Comparison of ENCODE assay signal across 8 cellular contexts in the genomic region with DNA sequence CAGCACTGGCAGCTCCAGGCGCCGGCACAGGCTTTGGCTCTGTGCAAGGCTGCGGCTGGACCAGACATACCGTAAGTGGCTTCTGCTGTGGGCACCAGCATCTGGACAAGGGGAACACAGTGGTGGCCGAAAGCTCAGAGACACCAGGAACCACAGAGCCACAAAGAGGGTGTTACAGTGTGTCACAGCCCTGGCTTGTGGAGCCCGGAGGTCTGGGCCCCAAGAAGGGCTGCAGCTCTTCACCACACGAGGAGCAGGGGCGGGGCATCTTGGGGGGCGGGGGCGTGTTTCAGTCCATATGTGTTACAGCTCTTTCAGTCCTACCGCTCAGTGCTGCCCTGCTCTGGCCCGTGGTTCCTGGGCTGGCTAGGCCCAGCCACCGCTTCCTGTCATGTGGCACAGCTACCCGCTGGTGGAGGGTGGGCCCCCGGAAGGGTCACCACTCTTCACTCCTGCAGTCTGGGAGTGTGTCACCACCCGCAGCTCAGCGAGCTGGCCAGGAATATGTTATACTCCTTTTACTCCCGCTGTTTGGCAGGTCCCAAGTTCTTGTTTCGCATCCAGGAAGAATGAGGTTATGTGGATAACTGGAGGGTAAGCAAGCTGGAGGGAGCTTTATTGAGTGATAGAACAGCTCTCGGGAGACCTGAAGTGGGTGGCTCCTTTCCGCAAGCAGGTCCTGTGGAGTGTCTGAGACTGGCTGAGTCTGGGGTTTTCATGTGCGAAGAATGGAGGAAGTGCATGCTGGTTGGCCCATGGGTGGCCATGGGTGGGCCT. TPM values are rescaled to one million over a fixed set of nuclear protein-coding genes. Genes with fewer than 3 reads are reported as not detected.
DNase-seq lines count a peak whose midpoint lies in the region; ATAC-seq and TF ChIP-seq lines count a peak whose summit lies in the region.

No MANE protein-coding gene starts in this region.

- TF ChIP-seq CTCF in CD8-positive, alpha-beta T cell (IDR thresholded peaks at IDR 0.05), result no peak
- TF ChIP-seq CTCF in HCT116 (IDR thresholded peaks at IDR 0.05 in 2 of 3, conservative IDR thresholded peaks at IDR 0.05 in 1 of 3; ENCODE audit: borderline replicate concordance in 1 of 3, insufficient read depth in 1 of 3, low read depth in 2 of 3, low read length in 2 of 3) (no peak), lower lobe of right lung (IDR thresholded peaks at IDR 0.05) (no peak)

- H3K4me2 ChIP-seq in HCT116 (ENCODE audit: low read length), result peak overlapping the region; percentile 96

- no peaks in the 10 kb centered on the region for H3K9me3 ChIP-seq in CD8-positive, alpha-beta T cell (ENCODE audit: low read length)
- H3K9me3 ChIP-seq in HCT116 (ENCODE audit: control insufficient read depth in 1 of 2, insufficient read depth in 1 of 2, low read depth in 1 of 2, low read length in 2 of 2) (no peaks in the 10 kb centered on the region), lower lobe of right lung (no peaks in the 10 kb centered on the region)

- no peak overlapping the region for H3K4me3 Mint-ChIP-seq in CD8-positive, alpha-beta T cell
- peak overlapping the region in 2 of 3 donors; percentile 21 to 59 for H3K4me3 Mint-ChIP-seq in T-cell

- peak; percentile 18 for ATAC-seq in CD8-positive, alpha-beta T cell
- peak; percentile 82 for ATAC-seq in HCT116
- peak in 3 of 4 experiments; percentile 15 to 30 (median 23) for ATAC-seq in T-cell (replicated peaks in 1 of 4)
- peak; percentile 72 to 90 for ATAC-seq in lower lobe of right lung
- no peak for ATAC-seq in GM18505 (IDR thresholded peaks at IDR 0.05; ENCODE audit: unreplicated experiment)

- H3K9ac ChIP-seq in HCT116 (ENCODE audit: low read length), result peak overlapping the region; percentile 83

- no peak overlapping the region for H3K27ac Mint-ChIP-seq in CD8-positive, alpha-beta T cell
- peak overlapping the region in 1 of 2 donors; percentile 39 for H3K27ac Mint-ChIP-seq in T-cell

- peak in 6 of 7 experiments; percentile 10 to 54 (median 38) for DNase-seq in CD8-positive, alpha-beta T cell
- DNase-seq in HCT116 (ENCODE audit: low read depth, low spot score) (peak; percentile 95), T-cell (peak in 25 of 34 experiments; percentile 13 to 82 (median 43)), lower lobe of right lung (peak; percentile 92), NCI-H524 (lab: John Stamatoyannopoulos, UW) (no peak)
- DNase-seq in stimulated activated CD8-positive, alpha-beta memory T cell treated with anti-CD3 and anti-CD28 coated beads, Interleukin-7, amount 100 ng/mL, for 4 hours (ENCODE audit: low read depth in 2 of 2), result peak; percentile 38 to 54

- H3K4me3 ChIP-seq in CD8-positive, alpha-beta T cell (ENCODE audit: low read depth, low read length), result no peak overlapping the region
- H3K4me3 ChIP-seq in HCT116 (replicated peaks in 1 of 2; ENCODE audit: low read depth in 1 of 2, low read length in 2 of 2) (peak overlapping the region; percentile 78 to 79), lower lobe of right lung (peak overlapping the region; percentile 51)

- H4K20me1 ChIP-seq in HCT116 (ENCODE audit: insufficient read depth), result no peaks in the 10 kb centered on the region

- H3K9me2 ChIP-seq in HCT116 (ENCODE audit: insufficient read depth), result no peaks in the 10 kb centered on the region

- H3K4me1 Mint-ChIP-seq in CD8-positive, alpha-beta T cell (ENCODE audit: low read depth), result peaks cover 24% of the 10 kb centered on the region
- peaks cover 22 to 32% (median 29%) of the 10 kb centered on the region in 3 donors for H3K4me1 Mint-ChIP-seq in T-cell

- POLR2A ChIA-PET in CD8-positive, alpha-beta T cell (lab: Charles Lee), result interaction anchor here (1.1 kb wide), 1 partner anchor 15 kb away, joined by 4 read pairs; no protein-coding TSS in a partner anchor
- POLR2A ChIA-PET in HCT116 (lab: Charles Lee) (interaction anchor here (0.8 to 7.4 kb wide), 19 partner anchors 8 to 497 kb away, joined by 3 to 219 read pairs (median 4); partner anchors contain the start of genes EVA1B, MRPS15, OSCP1 and STK40), T-cell (lab: Charles Lee) (interaction anchor here (0.6 to 0.7 kb wide), 4 partner anchors 9 to 24 kb away, joined by 4 to 9 read pairs (median 6); no protein-coding TSS in a partner anchor)

- H3K36me3 Mint-ChIP-seq in CD8-positive, alpha-beta T cell, result peaks cover 4% of the 10 kb centered on the region
- H3K36me3 Mint-ChIP-seq in T-cell, result no peaks in the 10 kb centered on the region

- BruUV-seq in HCT116 (replicated peaks; lab: Mats Ljungman, UMichigan), result no TSS peak

- peak; percentile 98 for TF ChIP-seq POLR2A in HCT116 (IDR thresholded peaks at IDR 0.05; ENCODE audit: borderline replicate concordance, extremely low read depth, insufficient read depth, insufficient read length)
- TF ChIP-seq POLR2A in GM18505 (IDR thresholded peaks at IDR 0.05; ENCODE audit: borderline replicate concordance, extremely low read depth, insufficient read depth, insufficient read length), result no peak

- H3K79me2 ChIP-seq in HCT116 (ENCODE audit: insufficient read depth, low read length), result peaks cover 15% of the 10 kb centered on the region

- H3K27ac ChIP-seq in CD8-positive, alpha-beta T cell (ENCODE audit: low read depth, low read length), result no peak overlapping the region
- H3K27ac ChIP-seq in HCT116 (ENCODE audit: low read depth, low read length) (peak overlapping the region; percentile 74), cingulate gyrus (ENCODE audit: low read depth, low read length) (peak overlapping the region; percentile 39), lower lobe of right lung (peak overlapping the region; percentile 77)

- peak overlapping the region; percentile 38 for H2AFZ ChIP-seq in HCT116 (ENCODE audit: low read depth, low read length, poor library complexity, severe bottlenecking)

- RAD21 ChIA-PET in HCT116 (lab: Charles Lee; ENCODE audit: low non-redundant PET in 1 of 2, low total read pairs in 2 of 2, uncharacterized antibody in 2 of 2, unreplicated experiment in 2 of 2), result interaction anchor here (0.6 to 1.0 kb wide), 2 partner anchors 59 to 189 kb away, joined by 3 to 4 read pairs; no protein-coding TSS in a partner anchor

- 0 out of 2 replicates have a peak, but pooled peaks have one; percentile 14 for TF ChIP-seq RAD21 in HCT116 (IDR thresholded peaks at IDR 0.05; ENCODE audit: low read depth)

- H3K27me3 Mint-ChIP-seq in CD8-positive, alpha-beta T cell (ENCODE audit: low read depth), result no peaks in the 10 kb centered on the region
- H3K27me3 Mint-ChIP-seq in T-cell, result no peaks in the 10 kb centered on the region

- no peaks in the 10 kb centered on the region for H3K36me3 ChIP-seq in CD8-positive, alpha-beta T cell (ENCODE audit: insufficient read depth, low read length)
- H3K36me3 ChIP-seq in HCT116 (ENCODE audit: control insufficient read depth in 1 of 2, insufficient read depth in 2 of 2, low read length in 2 of 2), result no peaks in the 10 kb centered on the region
- H3K36me3 ChIP-seq in lower lobe of right lung, result no peaks in the 10 kb centered on the region

- CTCF ChIA-PET in CD8-positive, alpha-beta T cell (lab: Charles Lee), result interaction anchor here (0.7 to 1.8 kb wide), 5 partner anchors 18 to 59 kb away, joined by 3 to 7 read pairs (median 4); no protein-coding TSS in a partner anchor
- CTCF ChIA-PET in HCT116 (lab: Charles Lee), result interaction anchor here (0.6 to 2.3 kb wide), 6 partner anchors 12 to 170 kb away, joined by 3 to 7 read pairs (median 4); partner anchors contain the start of gene STK40
- CTCF ChIA-PET in T-cell (lab: Charles Lee), result interaction anchor here in 1 of 2 donors (0.6 kb wide), 2 partner anchors 8 to 19 kb away, joined by 4 to 6 read pairs; no protein-coding TSS in a partner anchor

- intact Hi-C loops in CD8-positive, alpha-beta T cell (cut with DNase I, micrococcal nuclease), result no loop called here
- intact Hi-C loops in HCT116 (cut with micrococcal nuclease) (loop anchor here (1.0 kb wide), 1 partner anchor 15 kb away; no protein-coding TSS in a partner anchor), lower lobe of right lung (cut with DNase I) (no loop called here)

- H3K4me1 ChIP-seq in CD8-positive, alpha-beta T cell (ENCODE audit: insufficient read depth, low read length), result peaks cover 11% of the 10 kb centered on the region
- H3K4me1 ChIP-seq in HCT116 (ENCODE audit: control insufficient read depth in 1 of 2, insufficient read depth in 2 of 2, low read length in 2 of 2) (peaks cover 23 to 36% of the 10 kb centered on the region in 2 experiments), lower lobe of right lung (peaks cover 32% of the 10 kb centered on the region)

- H3K27me3 ChIP-seq in CD8-positive, alpha-beta T cell (ENCODE audit: insufficient read depth, low read length), result no peaks in the 10 kb centered on the region
- H3K27me3 ChIP-seq in HCT116 (ENCODE audit: insufficient read depth, low read length) (no peaks in the 10 kb centered on the region), lower lobe of right lung (ENCODE audit: low read depth) (no peaks in the 10 kb centered on the region)

- H3K9me3 Mint-ChIP-seq in CD8-positive, alpha-beta T cell, result no peaks in the 10 kb centered on the region
- H3K9me3 Mint-ChIP-seq in T-cell, result no peaks in the 10 kb centered on the region

TF ChIP-seq in HCT116, 20 proteins besides CTCF, POLR2A, EP300 and RAD21 (continues in another document):
- TF ChIP-seq ZFX (IDR thresholded peaks at IDR 0.05), result peak; percentile 66
- peak; percentile 68 for TF ChIP-seq SP1 (IDR thresholded peaks at IDR 0.05; ENCODE audit: low read depth)
- TF ChIP-seq TCF7L2 (IDR thresholded peaks at IDR 0.05; ENCODE audit: borderline replicate concordance, extremely low read depth, insufficient read depth, insufficient read length), result no peak
- peak; percentile 61 for TF ChIP-seq YY1 (IDR thresholded peaks at IDR 0.05; ENCODE audit: extremely low read depth, insufficient replicate concordance, low read depth, low read length)
- peak; percentile 81 for TF ChIP-seq EGR1 (IDR thresholded peaks at IDR 0.05; ENCODE audit: low read depth)

RNA-seq across cellular contexts. Expression of gene LSM10, which starts 3.3 kb away (rescaled TPM):
- 10 to 100 TPM; 20.9 to 21.4 TPM for total RNA-seq in CD8-positive, alpha-beta T cell
- 49.5 TPM for total RNA-seq in HCT116 (2021; ENCODE audit: unreplicated experiment)
- 62.3 and 62.4 TPM in 2 replicates for polyA plus RNA-seq in HCT116 (2012)
- total RNA-seq in T-cell, result 10 to 100 TPM; 26.2 to 59.9 (median 55.4) TPM
- 44.5 TPM for total RNA-seq in lower lobe of right lung

RNA-seq across cellular contexts. Expression of gene STK40, which starts 15.3 kb away (rescaled TPM):
- total RNA-seq in CD8-positive, alpha-beta T cell, result 10 to 100 TPM; 13.4 to 16.9 TPM
- total RNA-seq in HCT116 (2021; ENCODE audit: unreplicated experiment) (33.9 TPM), T-cell (10 to 100 TPM; 29.6 to 71.1 (median 56.7) TPM), lower lobe of right lung (74.2 TPM)
- polyA plus RNA-seq in HCT116 (2012), result 32.4 and 34.9 TPM in 2 replicates

RNA-seq across cellular contexts. Expression of gene OSCP1, which starts 49.2 kb away (rescaled TPM):
- total RNA-seq in CD8-positive, alpha-beta T cell, result 1 to 10 TPM; 1.8 to 2.0 TPM
- total RNA-seq in HCT116 (2021; ENCODE audit: unreplicated experiment) (4.1 TPM), T-cell (1 to 10 TPM in 1 of 5 donors, under 1 TPM in 4; 0.32 to 1.3 (median 0.68) TPM), lower lobe of right lung (17.1 TPM)
- polyA plus RNA-seq in HCT116 (2012), result 2.7 and 3.7 TPM in 2 replicates

Comparison
In these comparisons a context has a peak if more than half of its experiments do, and no peak if none do; other contexts are left out.
1. DNase-seq: peak in CD8-positive, alpha-beta T cell (6 of 7), HCT116 (single experiment), T-cell (25 of 34), lower lobe of right lung (single experiment) and stimulated activated CD8-positive, alpha-beta memory T cell treated with anti-CD3 and anti-CD28 coated beads, Interleukin-7, amount 100 ng/mL, for 4 hours (2 of 2); none in NCI-H524 (0 of 2).